Comparison of ENCODE assay signal across 8 cellular contexts in genomic region chr17:70137451-70138230, GRCh38. TPM values are rescaled to one million over a fixed set of nuclear protein-coding genes. Genes with fewer than 3 reads are reported as not detected.
DNase-seq lines count a peak whose midpoint lies in the region; ATAC-seq and TF ChIP-seq lines count a peak whose summit lies in the region.

No MANE protein-coding gene starts in this region.

- peak overlapping the region; percentile 26; the same call in 1 of the 2 replicates for H2AFZ ChIP-seq in OCI-LY3 (ENCODE audit: low read depth, low read length)

- H3K9ac ChIP-seq in OCI-LY3 (ENCODE audit: low read length) (peak overlapping the region; percentile 78), subcutaneous abdominal adipose tissue (ENCODE audit: low read length in 5 of 5) (peak overlapping the region; percentile 40 to 82 (median 55))

- WGBS in lung, 2 donors, result 11 to 27% methylated on average over 9 of the region's 9 CpGs

- H3K4me3 ChIP-seq in OCI-LY3 (ENCODE audit: low read length), result peak overlapping the region; percentile 57
- no peak overlapping the region for H3K4me3 ChIP-seq in lung
- H3K4me3 ChIP-seq in subcutaneous abdominal adipose tissue (ENCODE audit: low read depth in 1 of 5, low read length in 5 of 5), result peak overlapping the region; percentile 38 to 69 (median 61)

- H3K36me3 ChIP-seq in OCI-LY3 (replicated peaks; ENCODE audit: low read depth, low read length) (no peaks in the 10 kb centered on the region), lung (ENCODE audit: control insufficient read depth in 2 of 2, insufficient read depth in 2 of 2, low read length in 2 of 2) (no peaks in the 10 kb centered on the region), subcutaneous abdominal adipose tissue (ENCODE audit: control insufficient read depth in 5 of 5, insufficient read depth in 5 of 5, low read length in 5 of 5) (no peaks in the 10 kb centered on the region)

- H3K4me2 ChIP-seq in OCI-LY3 (ENCODE audit: low read length), result peak overlapping the region; percentile 61

- DNase-seq in activated T-cell treated with anti-CD3 and anti-CD28 coated beads for 24 hours (ENCODE audit: low read depth), result peak; percentile 5
- DNase-seq in activated T-cell treated with anti-CD3 and anti-CD28 coated beads for 4 hours, result no peak
- peak; percentile 66 for DNase-seq in cerebellar cortex (ENCODE audit: low spot score)
- peak; percentile 54 for DNase-seq in lung (ENCODE audit: low spot score)
- DNase-seq in NCI-H128 (lab: John Stamatoyannopoulos, UW; ENCODE audit: unreplicated experiment), result no peak

- TF ChIP-seq CTCF in OCI-LY3 (IDR thresholded peaks at IDR 0.05; ENCODE audit: low read depth, low read length) (no peak), lung (IDR thresholded peaks at IDR 0.05; ENCODE audit: control extremely low read depth, extremely low read depth) (no peak)

- peaks cover 41% of the 10 kb centered on the region for H3K4me1 ChIP-seq in OCI-LY3 (ENCODE audit: low read length)
- H3K4me1 ChIP-seq in lung (ENCODE audit: control insufficient read depth in 2 of 2, insufficient read depth in 2 of 2, low read length in 2 of 2), result peaks cover 0 to 3% of the 10 kb centered on the region in 2 donors
- peaks cover 0 to 22% (median 15%) of the 10 kb centered on the region in 5 donors for H3K4me1 ChIP-seq in subcutaneous abdominal adipose tissue (ENCODE audit: control insufficient read depth in 5 of 5, insufficient read depth in 5 of 5, low read length in 5 of 5)

- H3K79me2 ChIP-seq in OCI-LY3 (ENCODE audit: low read length), result no peaks in the 10 kb centered on the region

- no peaks in the 10 kb centered on the region for H4K20me1 ChIP-seq in OCI-LY3 (ENCODE audit: insufficient read depth, low read length)

- H3K27me3 ChIP-seq in OCI-LY3 (ENCODE audit: low read depth, low read length) (no peaks in the 10 kb centered on the region), lung (ENCODE audit: control insufficient read depth, insufficient read depth) (no peaks in the 10 kb centered on the region), subcutaneous abdominal adipose tissue (ENCODE audit: control insufficient read depth in 5 of 5, insufficient read depth in 4 of 5, low read length in 5 of 5) (no peaks in the 10 kb centered on the region)

- ATAC-seq in HG02610 (IDR thresholded peaks at IDR 0.05; ENCODE audit: unreplicated experiment) (peak; percentile 99), lung (ENCODE audit: insufficient read depth, low FRiP score) (peak; percentile 77)

- peak overlapping the region; percentile 94 for H3K27ac ChIP-seq in OCI-LY3 (ENCODE audit: low read length)
- H3K27ac ChIP-seq in lung (ENCODE audit: low read depth in 1 of 2, low read length in 1 of 2), result peak overlapping the region; percentile 79 to 91
- H3K27ac ChIP-seq in subcutaneous abdominal adipose tissue (ENCODE audit: low read depth, low read length), result peak overlapping the region; percentile 95

- H3K9me3 ChIP-seq in OCI-LY3 (ENCODE audit: insufficient read depth, low read length), result peaks cover 4% of the 10 kb centered on the region; the same call in 1 of the 2 replicates
- H3K9me3 ChIP-seq in lung (ENCODE audit: control insufficient read depth in 2 of 2, insufficient read depth in 1 of 2, low read length in 1 of 2), result no peaks in the 10 kb centered on the region
- H3K9me3 ChIP-seq in subcutaneous abdominal adipose tissue (ENCODE audit: control insufficient read depth in 5 of 5, low read length in 5 of 5), result no peaks in the 10 kb centered on the region

RNA-seq across cellular contexts. Expression of gene KCNJ2, which starts 31.7 kb away (rescaled TPM):
- 1 to 10 TPM; 6.7 to 9.7 TPM for total RNA-seq in lung
- polyA plus RNA-seq in lung, result 10 to 100 TPM in 1 of 2 donors, 1 to 10 TPM in 1; 6.4 to 12.7 TPM

Comparison
In these comparisons a context has a peak if more than half of its experiments do, and no peak if none do; other contexts are left out.
1. DNase-seq: peak in activated T-cell treated with anti-CD3 and anti-CD28 coated beads for 24 hours (single experiment), cerebellar cortex (single experiment) and lung (single experiment); none in activated T-cell treated with anti-CD3 and anti-CD28 coated beads for 4 hours (single experiment) and NCI-H128 (single experiment).
2. Peak in every context shown above with its lines, with median percentiles within 50 percentile points of each other: H3K27ac ChIP-seq.